ENCODE assay signal across 8 cellular contexts in the genomic region with DNA sequence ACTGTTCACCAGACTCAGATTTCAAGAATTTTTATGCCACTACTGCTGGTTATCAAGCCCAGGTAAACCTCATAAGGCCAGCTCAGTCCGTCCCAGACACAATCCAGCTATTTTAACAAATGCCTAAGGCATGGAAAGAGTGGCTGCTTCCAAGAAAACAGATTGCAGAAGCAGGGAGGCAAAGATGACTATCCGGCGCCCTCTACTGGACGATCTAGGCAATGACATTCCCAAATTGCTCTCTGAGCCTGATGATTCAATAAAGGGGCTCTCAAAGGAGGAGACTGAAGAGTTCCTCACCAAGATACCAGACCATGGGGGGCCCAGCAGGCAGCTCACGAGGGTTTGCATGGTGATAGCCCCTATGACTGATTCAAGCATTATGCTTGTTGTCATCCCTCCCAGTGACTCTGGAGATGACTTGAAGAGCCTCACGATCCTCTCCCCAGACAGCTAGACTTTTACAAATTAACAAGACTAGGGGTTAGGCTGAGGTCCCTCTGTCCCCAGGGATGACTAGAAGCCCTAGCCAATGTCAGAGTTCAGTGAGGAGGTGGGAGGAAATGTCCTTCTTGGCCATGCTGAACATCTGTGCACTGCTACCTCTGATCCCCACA. TPM values are rescaled to one million over a fixed set of nuclear protein-coding genes. Genes with fewer than 3 reads are reported as not detected.
DNase-seq lines count a peak whose midpoint lies in the region; ATAC-seq and TF ChIP-seq lines count a peak whose summit lies in the region.

No MANE protein-coding gene starts in this region.

- no peaks in the 10 kb centered on the region for H3K36me3 ChIP-seq in thyroid gland

- H3K27ac ChIP-seq in thyroid gland = no peak overlapping the region

- no peak overlapping the region for H3K4me3 Mint-ChIP-seq in endothelial cell (ENCODE audit: unreplicated experiment)
- H3K4me3 Mint-ChIP-seq in mesothelial cell of epicardium = no peak overlapping the region

- no peak overlapping the region for H3K27ac Mint-ChIP-seq in endothelial cell (ENCODE audit: unreplicated experiment)
- H3K27ac Mint-ChIP-seq in mesothelial cell of epicardium = no peak overlapping the region

- TF ChIP-seq CTCF in WI38 (IDR thresholded peaks at IDR 0.05; ENCODE audit: low read depth, low read length) = peak; percentile 88
- TF ChIP-seq CTCF in endothelial cell (IDR thresholded peaks at IDR 0.05; ENCODE audit: unreplicated experiment) = peak; percentile 87
- TF ChIP-seq CTCF in mesothelial cell of epicardium (IDR thresholded peaks at IDR 0.05; ENCODE audit: unreplicated experiment) = peak; percentile 70
- TF ChIP-seq CTCF in thyroid gland (IDR thresholded peaks at IDR 0.05) = peak; percentile 65 to 91 (median 74)

- ATAC-seq in GM18505 (IDR thresholded peaks at IDR 0.05; ENCODE audit: unreplicated experiment) = peak; percentile 54

- TF ChIP-seq POLR2A in GM18505 (IDR thresholded peaks at IDR 0.05; ENCODE audit: borderline replicate concordance, extremely low read depth, insufficient read depth, insufficient read length) (no peak), thyroid gland (IDR thresholded peaks at IDR 0.05) (no peak)

- peaks cover 8% of the 10 kb centered on the region for H3K9me3 Mint-ChIP-seq in endothelial cell (ENCODE audit: unreplicated experiment)
- peaks cover 24% of the 10 kb centered on the region for H3K9me3 Mint-ChIP-seq in mesothelial cell of epicardium

- no peaks in the 10 kb centered on the region for H3K9me3 ChIP-seq in thyroid gland

- H3K27me3 Mint-ChIP-seq in endothelial cell (ENCODE audit: unreplicated experiment) (peaks cover 2% of the 10 kb centered on the region), mesothelial cell of epicardium (ENCODE audit: low read depth) (no peaks in the 10 kb centered on the region)

- intact Hi-C loops in thyroid gland (cut with DNase I) = no loop called here

- peak; percentile 39 to 61 for DNase-seq in AML-193 (lab: John Stamatoyannopoulos, UW)
- peak; percentile 45 for DNase-seq in M059J (ENCODE audit: low read depth)
- peak; percentile 39 for DNase-seq in endothelial cell (ENCODE audit: low spot score)
- peak in 1 of 2 experiments; percentile 42 for DNase-seq in mesothelial cell of epicardium (ENCODE audit: low spot score in 2 of 2, unreplicated experiment in 2 of 2)
- peak; percentile 40 to 49 for DNase-seq in thyroid gland
- no peak for DNase-seq in mesenteric fat pad (ENCODE audit: low spot score)

- no peaks in the 10 kb centered on the region for H3K27me3 ChIP-seq in thyroid gland

- H3K4me1 ChIP-seq in thyroid gland = no peaks in the 10 kb centered on the region

- H3K4me3 ChIP-seq in WI38 (ENCODE audit: low read depth, low read length) (no peak overlapping the region), thyroid gland (replicated peaks in 1 of 3) (no peak overlapping the region)

- H3K4me1 Mint-ChIP-seq in endothelial cell (ENCODE audit: unreplicated experiment) (no peaks in the 10 kb centered on the region), mesothelial cell of epicardium (no peaks in the 10 kb centered on the region)

- H3K36me3 Mint-ChIP-seq in endothelial cell (ENCODE audit: low read depth, unreplicated experiment) (peaks cover 13% of the 10 kb centered on the region), mesothelial cell of epicardium (peaks cover 4% of the 10 kb centered on the region)

- WGBS in thyroid gland, 2 donors = 18 to 19% methylated on average over 6 of the region's 6 CpGs

RNA-seq across cellular contexts. Expression of a gene that starts 25.0 kb away (rescaled TPM):
- total RNA-seq in M059J (2014; rRNA removed; shearing (Covaris generic)) = 24.9 and 27.5 TPM in 2 replicates
- total RNA-seq in endothelial cell (ENCODE audit: unreplicated experiment) = 4.3 TPM
- total RNA-seq in mesothelial cell of epicardium = 5.3 to 6.4 TPM (median 5.6 TPM) in 3 replicates
- 1 to 10 TPM; 2.8 to 8.8 (median 5.3) TPM for total RNA-seq in thyroid gland
- total RNA-seq in mesenteric fat pad = 18.9 TPM

RNA-seq across cellular contexts. Expression of a gene that starts 45.8 kb away (rescaled TPM):
- 0.84 and 1.6 TPM in 2 replicates for total RNA-seq in M059J (2014; rRNA removed; shearing (Covaris generic))
- total RNA-seq in endothelial cell (ENCODE audit: unreplicated experiment) = not detected
- total RNA-seq in mesothelial cell of epicardium = 2.7 to 7.2 TPM (median 3.5 TPM) in 3 replicates
- total RNA-seq in thyroid gland = under 1 TPM in 1 of 4 donors, not detected in 3; 0.34 TPM
- not detected for total RNA-seq in mesenteric fat pad
